Comparison of ENCODE assay signal across 8 cellular contexts in genomic region chr1:37808369-37809319, GRCh38. TPM values are rescaled to one million over a fixed set of nuclear protein-coding genes. Genes with fewer than 3 reads are reported as not detected.
DNase-seq lines count a peak whose midpoint lies in the region; ATAC-seq, FAIRE-seq and TF ChIP-seq lines count a peak whose summit lies in the region.

No MANE protein-coding gene starts in this region.

- TF ChIP-seq CTCF in AG10803 (conservative IDR thresholded peaks at IDR 0.05; ENCODE audit: low read length) (peak; percentile 11; the same call in 1 of the 2 replicates), activated B cell treated with CpG ODN at 0.5 μM for 24 hours (IDR thresholded peaks at IDR 0.05) (no peak), endothelial cell of umbilical vein (IDR thresholded peaks at IDR 0.05; ENCODE audit: extremely low read depth in 1 of 2, insufficient read depth in 1 of 2, low read depth in 1 of 2, low read length in 2 of 2) (no peak)

- H2AK5ac ChIP-seq in mesenchymal stem cell (ENCODE audit: low read length, severe bottlenecking): peak overlapping the region; percentile 52

- H3K4me2 ChIP-seq in endothelial cell of umbilical vein (ENCODE audit: insufficient read depth, low read length) (peak overlapping the region; percentile 70), mesenchymal stem cell (ENCODE audit: low read length, poor library complexity, severe bottlenecking) (peak overlapping the region; percentile 78)

- H3K79me2 ChIP-seq in endothelial cell of umbilical vein (ENCODE audit: control insufficient read depth, insufficient read depth, low read length): peaks cover 23% of the 10 kb centered on the region

- H3K9me3 ChIP-seq in endothelial cell of umbilical vein (replicated peaks; ENCODE audit: control insufficient read depth, insufficient read depth, low read length): no peaks in the 10 kb centered on the region
- H3K9me3 ChIP-seq in mesenchymal stem cell (ENCODE audit: control insufficient read depth, low read length): no peaks in the 10 kb centered on the region
- H3K9me3 ChIP-seq in subcutaneous abdominal adipose tissue (ENCODE audit: control insufficient read depth in 5 of 5, low read length in 5 of 5): no peaks in the 10 kb centered on the region

- H3K4me1 Mint-ChIP-seq in activated B cell treated with CpG ODN at 0.5 μM for 24 hours: peaks cover 45% of the 10 kb centered on the region

- H3K36me3 ChIP-seq in endothelial cell of umbilical vein (ENCODE audit: control insufficient read depth in 2 of 2, extremely low read depth in 1 of 2, insufficient read depth in 2 of 2, low read length in 2 of 2) (peaks cover 12 to 23% of the 10 kb centered on the region in 2 experiments), mesenchymal stem cell (ENCODE audit: control insufficient read depth in 1 of 2, insufficient read depth in 2 of 2, low read depth in 1 of 2, low read length in 2 of 2) (peaks cover 36 to 47% of the 10 kb centered on the region in 2 experiments), subcutaneous abdominal adipose tissue (ENCODE audit: control insufficient read depth in 5 of 5, insufficient read depth in 5 of 5, low read length in 5 of 5) (peaks cover 8 to 32% (median 25%) of the 10 kb centered on the region in 5 donors)

- H3K27ac Mint-ChIP-seq in activated B cell treated with CpG ODN at 0.5 μM for 24 hours: peak overlapping the region; percentile 92

- DNase-seq in AG10803 (ENCODE audit: low read depth) (peak; percentile 78), GM12892 (ENCODE audit: insufficient read length) (peak; percentile 69), NCI-H1694 treated with DMSO at 0.1 percent for 48 hours (lab: John Stamatoyannopoulos, UW) (peak; percentile 60), activated B cell treated with CpG ODN at 0.5 μM for 24 hours (no peak), endothelial cell of umbilical vein (ENCODE audit: low read depth, low spot score) (peak; percentile 59), mesenchymal stem cell (peak; percentile 89)

- dilution Hi-C loops in endothelial cell of umbilical vein (cut with MboI; ENCODE audit: extremely low pct_ligation_motif_present, low sequenced_read_pairs): no loop called here

- peaks cover 41% of the 10 kb centered on the region for H3K36me3 Mint-ChIP-seq in activated B cell treated with CpG ODN at 0.5 μM for 24 hours (ENCODE audit: low read depth)

- peak overlapping the region; percentile 95 for H3K4me3 Mint-ChIP-seq in activated B cell treated with CpG ODN at 0.5 μM for 24 hours

- H3K4me1 ChIP-seq in endothelial cell of umbilical vein (ENCODE audit: control insufficient read depth, extremely low read depth, insufficient read depth, low read length) (peaks cover 13% of the 10 kb centered on the region), mesenchymal stem cell (ENCODE audit: control insufficient read depth, insufficient read depth, low read depth, low read length) (peaks cover 14% of the 10 kb centered on the region), subcutaneous abdominal adipose tissue (ENCODE audit: control insufficient read depth in 5 of 5, insufficient read depth in 5 of 5, low read length in 5 of 5) (peaks cover 17 to 46% (median 43%) of the 10 kb centered on the region in 5 donors)

- no peaks in the 10 kb centered on the region for H3K27me3 ChIP-seq in endothelial cell of umbilical vein (ENCODE audit: control insufficient read depth in 2 of 2, insufficient read depth in 2 of 2, low read length in 2 of 2)
- no peaks in the 10 kb centered on the region for H3K27me3 ChIP-seq in mesenchymal stem cell (ENCODE audit: control insufficient read depth in 1 of 2, insufficient read depth in 1 of 2, low read length in 2 of 2)
- H3K27me3 ChIP-seq in subcutaneous abdominal adipose tissue (ENCODE audit: control insufficient read depth in 5 of 5, insufficient read depth in 4 of 5, low read length in 5 of 5): no peaks in the 10 kb centered on the region

- no peaks in the 10 kb centered on the region for H3K27me3 Mint-ChIP-seq in activated B cell treated with CpG ODN at 0.5 μM for 24 hours

- peak overlapping the region; percentile 75 to 83 for H3K18ac ChIP-seq in mesenchymal stem cell (ENCODE audit: low read depth in 1 of 2, low read length in 2 of 2)

- no peak overlapping the region for H3K23ac ChIP-seq in mesenchymal stem cell (ENCODE audit: low read length in 2 of 2)

- H2AFZ ChIP-seq in endothelial cell of umbilical vein (ENCODE audit: low read depth, low read length): peak overlapping the region; percentile 28
- peak overlapping the region; percentile 63 for H2AFZ ChIP-seq in mesenchymal stem cell (ENCODE audit: low read depth, low read length)

- H3K79me1 ChIP-seq in mesenchymal stem cell (replicated peaks; ENCODE audit: low read length, poor library complexity, severe bottlenecking): peaks cover 41% of the 10 kb centered on the region

- ATAC-seq in HG02852 (IDR thresholded peaks at IDR 0.05; ENCODE audit: unreplicated experiment) (peak; percentile 26), activated B cell treated with CpG ODN at 0.5 μM for 24 hours (ENCODE audit: low read depth) (peak; percentile 40)

- peak overlapping the region; percentile 59 for H2BK5ac ChIP-seq in mesenchymal stem cell (ENCODE audit: low read depth, low read length, poor library complexity, severe bottlenecking)

- peak overlapping the region; percentile 40 for H2BK15ac ChIP-seq in mesenchymal stem cell (ENCODE audit: low read depth, poor library complexity, severe bottlenecking)

- peaks cover 4% of the 10 kb centered on the region for H4K20me1 ChIP-seq in endothelial cell of umbilical vein (replicated peaks; ENCODE audit: control insufficient read depth, extremely low read depth, insufficient read depth, low read length)

- H2BK120ac ChIP-seq in mesenchymal stem cell (ENCODE audit: low read depth, low read length): peak overlapping the region; percentile 95

- H4K91ac ChIP-seq in mesenchymal stem cell (ENCODE audit: low read length): peak overlapping the region; percentile 85

- H3K14ac ChIP-seq in mesenchymal stem cell (ENCODE audit: low read length in 2 of 2): peak overlapping the region; percentile 56 to 79

- peak overlapping the region; percentile 80 for H3K4me3 ChIP-seq in AG10803 (ENCODE audit: low read length)
- peak overlapping the region; percentile 46 to 93 (median 64) for H3K4me3 ChIP-seq in endothelial cell of umbilical vein (replicated peaks in 1 of 3; ENCODE audit: insufficient read depth in 1 of 3, low read depth in 1 of 3, low read length in 3 of 3)
- peak overlapping the region; percentile 87 to 95 for H3K4me3 ChIP-seq in mesenchymal stem cell (ENCODE audit: insufficient read depth in 1 of 2, low read depth in 1 of 2, low read length in 2 of 2)
- peak overlapping the region; percentile 56 to 84 (median 83) for H3K4me3 ChIP-seq in subcutaneous abdominal adipose tissue (ENCODE audit: low read depth in 1 of 5, low read length in 5 of 5)

- FAIRE-seq in GM12892 (lab: Jason Lieb, UNC): peak; percentile 74
- FAIRE-seq in endothelial cell of umbilical vein (lab: Jason Lieb, UNC): peak; percentile 83

- peak overlapping the region in 1 of 2 experiments; percentile 68 for H2BK12ac ChIP-seq in mesenchymal stem cell (ENCODE audit: low read length in 2 of 2)

- no peaks in the 10 kb centered on the region for H3K9me3 Mint-ChIP-seq in activated B cell treated with CpG ODN at 0.5 μM for 24 hours

- H3K9ac ChIP-seq in endothelial cell of umbilical vein (replicated peaks; ENCODE audit: extremely low read depth, insufficient read depth, low read length) (peak overlapping the region; percentile 91), mesenchymal stem cell (ENCODE audit: low read length) (peak overlapping the region; percentile 91), subcutaneous abdominal adipose tissue (ENCODE audit: low read length in 5 of 5) (peak overlapping the region; percentile 38 to 88 (median 76))

- H4K8ac ChIP-seq in mesenchymal stem cell (ENCODE audit: low read length): peak overlapping the region; percentile 72

- H3K4ac ChIP-seq in mesenchymal stem cell (ENCODE audit: low read depth in 1 of 2, low read length in 2 of 2): peak overlapping the region in 1 of 2 experiments; percentile 81

- intact Hi-C loops in activated B cell treated with CpG ODN at 0.5 μM for 24 hours (cut with micrococcal nuclease): loop anchor here (1.0 to 10.0 kb wide), 6 partner anchors 14 to 334 kb away; partner anchors contain the start of genes CDCA8, GNL2, MTF1 and SF3A3
- intact Hi-C loops in endothelial cell of umbilical vein (cut with micrococcal nuclease): loop anchor here (1.0 to 5.0 kb wide), 7 partner anchors 51 to 336 kb away; partner anchors contain the start of genes CDCA8, DNALI1, INPP5B and MTF1

- under 1% methylated on average over 38 of the region's 54 CpGs for WGBS in mesenchymal stem cell

- BruUV-seq in endothelial cell of umbilical vein (replicated peaks; lab: Mats Ljungman, UMichigan): TSS peak; percentile 73

- H3K27ac ChIP-seq in endothelial cell of umbilical vein (ENCODE audit: insufficient read depth, low read depth, low read length): peak overlapping the region; percentile 91
- peak overlapping the region; percentile 80 for H3K27ac ChIP-seq in mesenchymal stem cell (ENCODE audit: low read length, poor library complexity, severe bottlenecking)
- H3K27ac ChIP-seq in subcutaneous abdominal adipose tissue (ENCODE audit: low read depth, low read length): peak overlapping the region; percentile 84

- no peak for TF ChIP-seq POLR2A in GM12892 (IDR thresholded peaks at IDR 0.05; ENCODE audit: low read depth, low read length)
- no peak for TF ChIP-seq POLR2A in endothelial cell of umbilical vein (IDR thresholded peaks at IDR 0.05; ENCODE audit: low read depth, low read length)

- POLR2A ChIA-PET in activated B cell treated with CpG ODN at 0.5 μM for 24 hours (lab: Charles Lee) (interaction anchor here (0.6 to 2.9 kb wide), 21 partner anchors 9 to 1583 kb away, joined by 3 to 43 read pairs (median 5); partner anchors contain the start of genes INPP5B, MTF1, RRAGC and ZC3H12A), endothelial cell of umbilical vein (lab: Charles Lee) (interaction anchor here (0.7 to 2.6 kb wide), 3 partner anchors 12 to 95 kb away, joined by 3 to 10 read pairs (median 3); partner anchors contain the start of gene MTF1)

- CTCF ChIA-PET in activated B cell treated with CpG ODN at 0.5 μM for 24 hours (lab: Charles Lee): interaction anchor here (2.0 kb wide), 1 partner anchor 51 kb away, joined by 10 read pairs; the partner anchor contains the start of gene MTF1
- CTCF ChIA-PET in endothelial cell of umbilical vein (lab: Charles Lee): interaction anchor here (0.7 to 3.3 kb wide), 6 partner anchors 8 to 242 kb away, joined by 3 to 32 read pairs (median 3); partner anchors contain the start of gene MTF1

- H3K9me1 ChIP-seq in endothelial cell of umbilical vein (replicated peaks; ENCODE audit: control insufficient read depth, extremely low read depth, insufficient read depth, low read length): no peaks in the 10 kb centered on the region

RNA-seq across cellular contexts. Expression of gene YRDC, which starts 0.6 kb away (rescaled TPM):
- polyA plus RNA-seq in GM12892 (2012; ENCODE audit: missing spikeins): 31.7 TPM
- total RNA-seq in activated B cell treated with CpG ODN at 0.5 μM for 24 hours (20.6 and 24.2 TPM in 2 replicates), endothelial cell of umbilical vein (19.2 and 20.4 TPM in 2 replicates)
- 20.4 and 20.5 TPM in 2 replicates for polyA plus RNA-seq in endothelial cell of umbilical vein
- polyA plus RNA-seq in endothelial cell of umbilical vein (2011; cell fraction: cytosol; rRNA removed): 23.5 and 23.7 TPM in 2 replicates
- polyA plus RNA-seq in endothelial cell of umbilical vein (2011; cell fraction: nucleus; rRNA removed): 12.2 and 12.7 TPM in 2 replicates
- 19.8 and 22.8 TPM in 2 replicates for polyA plus RNA-seq in endothelial cell of umbilical vein (2012)
- polyA minus RNA-seq in endothelial cell of umbilical vein: 15.2 and 17.0 TPM in 2 replicates
- 22.2 TPM for polyA minus RNA-seq in endothelial cell of umbilical vein (2011; cell fraction: cytosol; rRNA and poly(A)+ RNA removed)
- polyA minus RNA-seq in endothelial cell of umbilical vein (2011; cell fraction: nucleus; rRNA and poly(A)+ RNA removed): 5.9 and 6.9 TPM in 2 replicates
- 10.6 TPM for polyA plus RNA-seq in mesenchymal stem cell (2013, experiment 1 of 2)
- 10.4 TPM for polyA plus RNA-seq in mesenchymal stem cell (2013, experiment 2 of 2)

RNA-seq across cellular contexts. Expression of gene C1orf122, which starts 1.1 kb away (rescaled TPM):
- 11.1 TPM for polyA plus RNA-seq in GM12892 (2012; ENCODE audit: missing spikeins)
- total RNA-seq in activated B cell treated with CpG ODN at 0.5 μM for 24 hours: 18.8 and 19.9 TPM in 2 replicates
- 32.8 and 36.5 TPM in 2 replicates for total RNA-seq in endothelial cell of umbilical vein
- 38.8 and 54.0 TPM in 2 replicates for polyA plus RNA-seq in endothelial cell of umbilical vein
- polyA plus RNA-seq in endothelial cell of umbilical vein (2011; cell fraction: cytosol; rRNA removed): 14.0 and 22.0 TPM in 2 replicates
- polyA plus RNA-seq in endothelial cell of umbilical vein (2011; cell fraction: nucleus; rRNA removed): 10.4 and 11.9 TPM in 2 replicates
- polyA plus RNA-seq in endothelial cell of umbilical vein (2012): 11.3 and 23.4 TPM in 2 replicates
- 9.0 and 9.3 TPM in 2 replicates for polyA minus RNA-seq in endothelial cell of umbilical vein
- 29.6 TPM for polyA minus RNA-seq in endothelial cell of umbilical vein (2011; cell fraction: cytosol; rRNA and poly(A)+ RNA removed)
- 1.8 and 2.7 TPM in 2 replicates for polyA minus RNA-seq in endothelial cell of umbilical vein (2011; cell fraction: nucleus; rRNA and poly(A)+ RNA removed)
- 60.3 TPM for polyA plus RNA-seq in mesenchymal stem cell (2013, experiment 1 of 2)
- polyA plus RNA-seq in mesenchymal stem cell (2013, experiment 2 of 2): 61.7 TPM

RNA-seq across cellular contexts. Expression of gene MANEAL, which starts 15.0 kb away (rescaled TPM):
- polyA plus RNA-seq in GM12892 (2012; ENCODE audit: missing spikeins): 12.0 TPM
- 5.3 and 5.4 TPM in 2 replicates for total RNA-seq in activated B cell treated with CpG ODN at 0.5 μM for 24 hours
- 0.66 and 0.92 TPM in 2 replicates for total RNA-seq in endothelial cell of umbilical vein
- polyA plus RNA-seq in endothelial cell of umbilical vein: 1.3 and 1.9 TPM in 2 replicates
- polyA plus RNA-seq in endothelial cell of umbilical vein (2011; cell fraction: cytosol; rRNA removed): 1.1 and 1.2 TPM in 2 replicates
- polyA plus RNA-seq in endothelial cell of umbilical vein (2011; cell fraction: nucleus; rRNA removed): 0.25 and 0.45 TPM in 2 replicates
- 0.55 and 0.80 TPM in 2 replicates for polyA plus RNA-seq in endothelial cell of umbilical vein (2012)
- 1.2 and 3.7 TPM in 2 replicates for polyA minus RNA-seq in endothelial cell of umbilical vein
- 40.5 TPM for polyA minus RNA-seq in endothelial cell of umbilical vein (2011; cell fraction: cytosol; rRNA and poly(A)+ RNA removed)
- 0.58 TPM in 1 of 2 replicates, not detected in the other for polyA minus RNA-seq in endothelial cell of umbilical vein (2011; cell fraction: nucleus; rRNA and poly(A)+ RNA removed)
- polyA plus RNA-seq in mesenchymal stem cell (2013, experiment 1 of 2): 0.32 TPM
- polyA plus RNA-seq in mesenchymal stem cell (2013, experiment 2 of 2): 0.33 TPM

RNA-seq across cellular contexts. Expression of gene EPHA10, which starts 43.7 kb away (rescaled TPM):
- polyA plus RNA-seq in GM12892 (2012; ENCODE audit: missing spikeins): 0.17 TPM
- total RNA-seq in activated B cell treated with CpG ODN at 0.5 μM for 24 hours: 0.12 and 0.27 TPM in 2 replicates
- total RNA-seq in endothelial cell of umbilical vein: not detected in 2 replicates
- not detected in 2 replicates for polyA plus RNA-seq in endothelial cell of umbilical vein
- not detected in 2 replicates for polyA plus RNA-seq in endothelial cell of umbilical vein (2011; cell fraction: cytosol; rRNA removed)
- polyA plus RNA-seq in endothelial cell of umbilical vein (2011; cell fraction: nucleus; rRNA removed): 0.03 TPM in 1 of 2 replicates, not detected in the other
- polyA plus RNA-seq in endothelial cell of umbilical vein (2012): not detected in 2 replicates
- polyA minus RNA-seq in endothelial cell of umbilical vein: not detected in 2 replicates
- 0.72 TPM for polyA minus RNA-seq in endothelial cell of umbilical vein (2011; cell fraction: cytosol; rRNA and poly(A)+ RNA removed)
- not detected in 2 replicates for polyA minus RNA-seq in endothelial cell of umbilical vein (2011; cell fraction: nucleus; rRNA and poly(A)+ RNA removed)
- polyA plus RNA-seq in mesenchymal stem cell (2013, experiment 1 of 2): not detected
- polyA plus RNA-seq in mesenchymal stem cell (2013, experiment 2 of 2): under 0.01 TPM

RNA-seq across cellular contexts. Expression of gene MTF1, which starts 50.7 kb away (rescaled TPM):
- 6.1 TPM for polyA plus RNA-seq in GM12892 (2012; ENCODE audit: missing spikeins)
- total RNA-seq in activated B cell treated with CpG ODN at 0.5 μM for 24 hours (30.5 and 36.2 TPM in 2 replicates), endothelial cell of umbilical vein (18.5 and 18.9 TPM in 2 replicates)
- polyA plus RNA-seq in endothelial cell of umbilical vein: 4.9 and 5.2 TPM in 2 replicates
- 4.4 and 4.6 TPM in 2 replicates for polyA plus RNA-seq in endothelial cell of umbilical vein (2011; cell fraction: cytosol; rRNA removed)
- 6.0 and 10.1 TPM in 2 replicates for polyA plus RNA-seq in endothelial cell of umbilical vein (2011; cell fraction: nucleus; rRNA removed)
- polyA plus RNA-seq in endothelial cell of umbilical vein (2012): 5.4 and 7.1 TPM in 2 replicates
- 20.0 and 22.7 TPM in 2 replicates for polyA minus RNA-seq in endothelial cell of umbilical vein
- polyA minus RNA-seq in endothelial cell of umbilical vein (2011; cell fraction: cytosol; rRNA and poly(A)+ RNA removed): 4.6 TPM
- 4.9 and 12.6 TPM in 2 replicates for polyA minus RNA-seq in endothelial cell of umbilical vein (2011; cell fraction: nucleus; rRNA and poly(A)+ RNA removed)
- 5.5 TPM for polyA plus RNA-seq in mesenchymal stem cell (2013, experiment 1 of 2)
- 5.3 TPM for polyA plus RNA-seq in mesenchymal stem cell (2013, experiment 2 of 2)
